In genomic region chr15:53068671-53069070, GRCh38 we compare ENCODE assay signal across 36 cellular contexts.
"Had no signal": no experiment of that assay in that cellular context is flagged by ENCODE, and none has a peak within 500 bp of the region (broad histone marks: within the 10 kb centered on the region; RNA-seq: fewer than 3 reads in every experiment).

No MANE protein-coding gene starts in this region.

- DNase-seq: activated B cell treated with CpG ODN at 0.5 μM for 24 hours; activated CD4-positive, alpha-beta memory T cell treated with anti-CD3 and anti-CD28 coated beads, Interleukin-2, amount 10 ng/mL, durations not matched to agents 7 days and 5 days; activated CD4-positive, alpha-beta T cell treated with anti-CD3 and anti-CD28 coated beads for 48 hours; activated CD4-positive, alpha-beta T cell treated with anti-CD3 and anti-CD28 coated beads, Interleukin-2, amount 10 ng/mL, durations not matched to agents 7 days and 5 days; activated CD4-positive, alpha-beta T cell treated with anti-CD3 and anti-CD28 coated beads, Interleukin-2, amount 50 U/mL, for 48 hours; activated CD4-positive, CD25-positive, alpha-beta regulatory T cell treated with anti-CD3 and anti-CD28 coated beads, Interleukin-2, amount 50 U/mL, for 72 hours; activated CD8-positive, alpha-beta memory T cell treated with anti-CD3 and anti-CD28 coated beads for 24 hours; activated CD8-positive, alpha-beta memory T cell treated with anti-CD3 and anti-CD28 coated beads, Interleukin-2, amount 10 ng/mL, durations not matched to agents 7 days and 5 days; activated CD8-positive, alpha-beta memory T cell treated with anti-CD3 and anti-CD28 coated beads, Interleukin-2, amount 50 U/mL, for 48 hours; activated CD8-positive, alpha-beta T cell treated with anti-CD3 and anti-CD28 coated beads, Interleukin-2, amount 10 ng/mL, durations not matched to agents 7 days and 5 days; activated effector memory CD4-positive, alpha-beta T cell treated with Interleukin-2 at 50 U/mL for 16 hours; activated gamma-delta T cell; activated naive CD4-positive, alpha-beta T cell treated with anti-CD3 and anti-CD28 coated beads, Interleukin-2, amount 10 ng/mL, durations not matched to agents 7 days and 5 days; activated naive CD4-positive, alpha-beta T cell treated with Interleukin-2 at 50 U/mL for 16 hours; activated naive CD8-positive, alpha-beta T cell treated with anti-CD3 and anti-CD28 coated beads, Interleukin-2, amount 10 ng/mL, durations not matched to agents 7 days and 5 days; activated naive CD8-positive, alpha-beta T cell treated with anti-CD3 and anti-CD28 coated beads, Interleukin-2, amount 50 U/mL, for 24 hours; activated T-cell treated with anti-CD3 and anti-CD28 coated beads, Interleukin-2, amount 50 U/mL, for 24 hours; activated T-cell treated with anti-CD3 and anti-CD28 coated beads, Interleukin-2, amount 50 U/mL, for 48 hours; amygdala; anterior cingulate cortex; caudate nucleus; cerebellar nuclear complex; T-helper 2 cell; T-helper 9 cell had no signal

- H3K27me3 ChIP-seq: ascending aorta, cardiac muscle cell had no signal

- H3K27me3 Mint-ChIP-seq: activated B cell treated with CpG ODN at 0.5 μM for 24 hours; activated CD4-positive, alpha-beta memory T cell treated with anti-CD3 and anti-CD28 coated beads, Interleukin-2, amount 10 ng/mL, durations not matched to agents 7 days and 5 days; activated CD8-positive, alpha-beta memory T cell treated with anti-CD3 and anti-CD28 coated beads, Interleukin-2, amount 10 ng/mL, durations not matched to agents 7 days and 5 days; activated naive CD4-positive, alpha-beta T cell treated with anti-CD3 and anti-CD28 coated beads, Interleukin-2, amount 10 ng/mL, durations not matched to agents 7 days and 5 days; activated naive CD8-positive, alpha-beta T cell treated with anti-CD3 and anti-CD28 coated beads, Interleukin-2, amount 10 ng/mL, durations not matched to agents 7 days and 5 days; activated T-cell treated with anti-CD3 and anti-CD28 coated beads, Interleukin-2, amount 50 U/mL, for 24 hours; central memory CD8-positive, alpha-beta T cell had no signal

- H3K27ac ChIP-seq: ascending aorta, cardiac muscle cell, VCaP had no signal

- H3K27ac Mint-ChIP-seq: activated B cell treated with CpG ODN at 0.5 μM for 24 hours; activated CD4-positive, alpha-beta memory T cell treated with anti-CD3 and anti-CD28 coated beads, Interleukin-2, amount 10 ng/mL, durations not matched to agents 7 days and 5 days; activated CD4-positive, alpha-beta T cell treated with anti-CD3 and anti-CD28 coated beads, Interleukin-2, amount 10 ng/mL, durations not matched to agents 7 days and 5 days; activated CD8-positive, alpha-beta memory T cell treated with anti-CD3 and anti-CD28 coated beads, Interleukin-2, amount 10 ng/mL, durations not matched to agents 7 days and 5 days; activated CD8-positive, alpha-beta T cell treated with anti-CD3 and anti-CD28 coated beads, Interleukin-2, amount 10 ng/mL, durations not matched to agents 7 days and 5 days; activated naive CD4-positive, alpha-beta T cell treated with anti-CD3 and anti-CD28 coated beads, Interleukin-2, amount 10 ng/mL, durations not matched to agents 7 days and 5 days; activated naive CD4-positive, alpha-beta T cell treated with anti-CD3 and anti-CD28 coated beads, Interleukin-2, amount 50 U/mL, for 24 hours; activated naive CD8-positive, alpha-beta T cell; activated naive CD8-positive, alpha-beta T cell treated with anti-CD3 and anti-CD28 coated beads, Interleukin-2, amount 10 ng/mL, durations not matched to agents 7 days and 5 days; activated naive CD8-positive, alpha-beta T cell treated with anti-CD3 and anti-CD28 coated beads, Interleukin-2, amount 50 U/mL, for 24 hours; activated T-cell treated with anti-CD3 and anti-CD28 coated beads, Interleukin-2, amount 50 U/mL, for 24 hours; activated T-helper 2 cell treated with anti-CD3 and anti-CD28 coated beads, Interferon-gamma antibody, Interleukin-2, Interleukin-4, amounts not matched to agents 10 μg/mL and 5 μg/mL and 100 μg/mL, durations not matched to agents 14 hours and 24 hours and 36 hours; brain; T-helper 1 cell treated with Interleukin-12 subunit alpha and Interleukin-12 subunit beta and Interleukin-4 antibody, amounts not matched to agents 30 μg/mL and 1 μg/mL, for 36 hours; T-helper 2 cell treated with Interferon-gamma antibody and Interleukin-4, amounts not matched to agents 5 μg/mL and 100 μg/mL, for 36 hours had no signal

- H3K9me3 ChIP-seq: ascending aorta had no signal

- ATAC-seq: activated CD8-positive, alpha-beta memory T cell treated with anti-CD3 and anti-CD28 coated beads, Interleukin-2, amount 10 ng/mL, durations not matched to agents 7 days and 5 days; activated CD8-positive, alpha-beta T cell treated with anti-CD3 and anti-CD28 coated beads, Interleukin-2, amount 10 ng/mL, durations not matched to agents 7 days and 5 days; activated naive CD8-positive, alpha-beta T cell treated with anti-CD3 and anti-CD28 coated beads, Interleukin-2, amount 50 U/mL, for 24 hours had no signal

- H3K4me3 ChIP-seq: ascending aorta, cardiac muscle cell had no signal

- H3K4me3 Mint-ChIP-seq: activated B cell treated with CpG ODN at 0.5 μM for 24 hours; activated CD4-positive, alpha-beta memory T cell treated with anti-CD3 and anti-CD28 coated beads, Interleukin-2, amount 10 ng/mL, durations not matched to agents 7 days and 5 days; activated CD4-positive, alpha-beta T cell treated with anti-CD3 and anti-CD28 coated beads, Interleukin-2, amount 10 ng/mL, durations not matched to agents 7 days and 5 days; activated CD8-positive, alpha-beta memory T cell treated with anti-CD3 and anti-CD28 coated beads, Interleukin-2, amount 10 ng/mL, durations not matched to agents 7 days and 5 days; activated CD8-positive, alpha-beta T cell treated with anti-CD3 and anti-CD28 coated beads, Interleukin-2, amount 10 ng/mL, durations not matched to agents 7 days and 5 days; activated naive CD4-positive, alpha-beta T cell treated with anti-CD3 and anti-CD28 coated beads, Interleukin-2, amount 10 ng/mL, durations not matched to agents 7 days and 5 days; activated naive CD4-positive, alpha-beta T cell treated with anti-CD3 and anti-CD28 coated beads, Interleukin-2, amount 50 U/mL, for 24 hours; activated naive CD8-positive, alpha-beta T cell; activated naive CD8-positive, alpha-beta T cell treated with anti-CD3 and anti-CD28 coated beads, Interleukin-2, amount 10 ng/mL, durations not matched to agents 7 days and 5 days; activated naive CD8-positive, alpha-beta T cell treated with anti-CD3 and anti-CD28 coated beads, Interleukin-2, amount 50 U/mL, for 24 hours; activated T-cell treated with anti-CD3 and anti-CD28 coated beads, Interleukin-2, amount 50 U/mL, for 24 hours; brain; central memory CD8-positive, alpha-beta T cell; T-helper 1 cell treated with Interleukin-12 subunit alpha and Interleukin-12 subunit beta and Interleukin-4 antibody, amounts not matched to agents 30 μg/mL and 1 μg/mL, for 36 hours; T-helper 2 cell treated with Interferon-gamma antibody and Interleukin-4, amounts not matched to agents 5 μg/mL and 100 μg/mL, for 36 hours had no signal

- H3K4me1 ChIP-seq: ascending aorta had no signal

- H3K9me3 Mint-ChIP-seq: activated B cell treated with CpG ODN at 0.5 μM for 24 hours; activated CD4-positive, alpha-beta memory T cell treated with anti-CD3 and anti-CD28 coated beads, Interleukin-2, amount 10 ng/mL, durations not matched to agents 7 days and 5 days; activated naive CD4-positive, alpha-beta T cell treated with anti-CD3 and anti-CD28 coated beads, Interleukin-2, amount 10 ng/mL, durations not matched to agents 7 days and 5 days; activated naive CD8-positive, alpha-beta T cell treated with anti-CD3 and anti-CD28 coated beads, Interleukin-2, amount 10 ng/mL, durations not matched to agents 7 days and 5 days; activated T-cell treated with anti-CD3 and anti-CD28 coated beads, Interleukin-2, amount 50 U/mL, for 24 hours; activated T-helper 2 cell treated with anti-CD3 and anti-CD28 coated beads, Interferon-gamma antibody, Interleukin-2, Interleukin-4, amounts not matched to agents 10 μg/mL and 5 μg/mL and 100 μg/mL, durations not matched to agents 14 hours and 24 hours and 36 hours had no signal

- H3K36me3 Mint-ChIP-seq: activated CD8-positive, alpha-beta memory T cell treated with anti-CD3 and anti-CD28 coated beads, Interleukin-2, amount 10 ng/mL, durations not matched to agents 7 days and 5 days; activated naive CD4-positive, alpha-beta T cell treated with anti-CD3 and anti-CD28 coated beads, Interleukin-2, amount 10 ng/mL, durations not matched to agents 7 days and 5 days; activated naive CD4-positive, alpha-beta T cell treated with anti-CD3 and anti-CD28 coated beads, Interleukin-2, amount 50 U/mL, for 24 hours; activated naive CD8-positive, alpha-beta T cell; activated naive CD8-positive, alpha-beta T cell treated with anti-CD3 and anti-CD28 coated beads, Interleukin-2, amount 10 ng/mL, durations not matched to agents 7 days and 5 days; brain had no signal

- FAIRE-seq: bronchial epithelial cell, TTC549 had no signal

- H3K36me3 ChIP-seq: ascending aorta, cardiac muscle cell had no signal

- H3K4me1 Mint-ChIP-seq: activated B cell treated with CpG ODN at 0.5 μM for 24 hours; activated CD4-positive, alpha-beta memory T cell treated with anti-CD3 and anti-CD28 coated beads, Interleukin-2, amount 10 ng/mL, durations not matched to agents 7 days and 5 days; activated CD4-positive, alpha-beta T cell treated with anti-CD3 and anti-CD28 coated beads, Interleukin-2, amount 10 ng/mL, durations not matched to agents 7 days and 5 days; activated CD8-positive, alpha-beta memory T cell treated with anti-CD3 and anti-CD28 coated beads, Interleukin-2, amount 10 ng/mL, durations not matched to agents 7 days and 5 days; activated naive CD4-positive, alpha-beta T cell treated with anti-CD3 and anti-CD28 coated beads, Interleukin-2, amount 10 ng/mL, durations not matched to agents 7 days and 5 days; activated naive CD4-positive, alpha-beta T cell treated with anti-CD3 and anti-CD28 coated beads, Interleukin-2, amount 50 U/mL, for 24 hours; activated naive CD8-positive, alpha-beta T cell treated with anti-CD3 and anti-CD28 coated beads, Interleukin-2, amount 10 ng/mL, durations not matched to agents 7 days and 5 days; activated naive CD8-positive, alpha-beta T cell treated with anti-CD3 and anti-CD28 coated beads, Interleukin-2, amount 50 U/mL, for 24 hours; brain; central memory CD8-positive, alpha-beta T cell had no signal
